ENCODE assay signal across 12 cellular contexts in the genomic region with DNA sequence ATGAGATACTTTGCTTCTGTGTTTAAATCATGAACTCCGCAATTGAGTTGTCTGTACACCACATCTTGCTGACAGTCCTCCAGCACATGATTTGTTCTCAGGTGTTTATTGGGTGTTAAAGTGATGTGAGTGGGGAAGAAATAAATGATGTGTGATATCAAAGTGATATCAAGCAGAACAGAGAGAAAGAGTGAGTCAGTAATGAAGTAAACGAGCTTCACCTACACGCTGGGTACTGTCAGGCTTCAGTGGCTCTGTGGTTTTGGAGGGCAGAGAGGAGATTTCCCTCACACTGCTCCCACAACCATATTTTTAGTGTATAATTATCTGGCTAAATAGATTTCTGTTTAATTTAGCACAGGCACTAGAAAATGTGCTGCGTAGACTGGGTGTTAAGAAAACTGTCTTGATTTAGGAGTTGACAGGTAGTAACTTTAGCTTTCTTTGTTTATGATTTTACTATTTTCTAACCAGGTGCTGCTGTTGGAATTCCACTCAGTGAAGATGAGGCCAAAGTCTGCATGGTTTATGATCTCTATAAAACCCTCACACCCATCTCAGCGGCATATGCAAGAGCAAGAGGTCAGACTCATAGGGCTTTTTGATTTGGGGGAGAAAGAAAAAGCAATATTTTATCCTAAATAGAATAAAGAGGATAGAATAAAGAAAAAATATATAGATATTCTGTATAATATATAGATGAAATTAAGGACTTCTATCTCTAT. TPM values are rescaled to one million over a fixed set of nuclear protein-coding genes. Genes with fewer than 3 reads are reported as not detected.
DNase-seq lines count a peak whose midpoint lies in the region; ATAC-seq and TF ChIP-seq lines count a peak whose summit lies in the region.
"Had no signal": no experiment of that assay in that cellular context is flagged by ENCODE, and none has a peak within 500 bp of the region (broad histone marks: within the 10 kb centered on the region; RNA-seq: fewer than 3 reads in every experiment).

No MANE protein-coding gene starts in this region.

- no peak overlapping the region for H3K4me3 Mint-ChIP-seq in neural progenitor cell
- H3K4me3 Mint-ChIP-seq: brain had no signal

- H3K36me3 ChIP-seq in mucosa of rectum (ENCODE audit: control insufficient read depth in 2 of 2, insufficient read depth in 2 of 2, low read length in 2 of 2) (peaks cover 27 to 29% of the 10 kb centered on the region in 2 donors), neural progenitor cell (peaks cover 11% of the 10 kb centered on the region)

- H3K9ac ChIP-seq in mucosa of rectum (ENCODE audit: low read depth in 1 of 2, low read length in 2 of 2) (peak overlapping the region in 1 of 2 donors; percentile 27), neural progenitor cell (no peak overlapping the region)

- no peaks in the 10 kb centered on the region for H3K4me1 Mint-ChIP-seq in neural progenitor cell

- H3K27me3 Mint-ChIP-seq in neural progenitor cell (ENCODE audit: insufficient read depth, low read depth), result no peaks in the 10 kb centered on the region
- H3K27me3 Mint-ChIP-seq: brain had no signal

- ATAC-seq in GM18858 (IDR thresholded peaks at IDR 0.05; ENCODE audit: unreplicated experiment), result peak; percentile 88
- ATAC-seq in GM21825 (IDR thresholded peaks at IDR 0.05; ENCODE audit: unreplicated experiment), result peak; percentile 94
- no peak for ATAC-seq in HG03159 (IDR thresholded peaks at IDR 0.05; ENCODE audit: unreplicated experiment)

- H3F3A ChIP-seq in neural progenitor cell (ENCODE audit: low read depth), result no peaks in the 10 kb centered on the region

- in situ Hi-C loops in KBM-7 (cut with MboI; ENCODE audit: low pct_unique_long_range_greater_than_20kb, low sequenced_read_pairs), result no loop called here

- peak; percentile 31 for DNase-seq in KBM-7
- DNase-seq in SKM-1 (lab: John Stamatoyannopoulos, UW; ENCODE audit: unreplicated experiment), result no peak
- DNase-seq in neural progenitor cell (ENCODE audit: low spot score), result no peak
- no peak for DNase-seq in midbrain (lab: John Stamatoyannopoulos, UW)
- DNase-seq: mesenchymal stem cell, testis had no signal

- H3K9me3 ChIP-seq in mucosa of rectum (ENCODE audit: control insufficient read depth in 2 of 2, low read length in 2 of 2), result no peaks in the 10 kb centered on the region
- no peaks in the 10 kb centered on the region for H3K9me3 ChIP-seq in neural progenitor cell (ENCODE audit: low read depth)
- H3K9me3 ChIP-seq: Peyer's patch, testis had no signal

- H4K20me1 ChIP-seq in neural progenitor cell (ENCODE audit: low read depth), result no peaks in the 10 kb centered on the region

- no peaks in the 10 kb centered on the region for H3K9me3 Mint-ChIP-seq in neural progenitor cell
- H3K9me3 Mint-ChIP-seq: brain had no signal

- no peak overlapping the region for H3K27ac Mint-ChIP-seq in neural progenitor cell

- peaks cover 23% of the 10 kb centered on the region for H3K36me3 Mint-ChIP-seq in neural progenitor cell

- H3K4me2 ChIP-seq in neural progenitor cell, result no peak overlapping the region

- TF ChIP-seq CTCF in neural progenitor cell (IDR thresholded peaks at IDR 0.05), result no peak

- no peaks in the 10 kb centered on the region for H3K27me3 ChIP-seq in mucosa of rectum (ENCODE audit: control insufficient read depth in 2 of 2, insufficient read depth in 2 of 2, low read length in 2 of 2)
- H3K27me3 ChIP-seq in neural progenitor cell, result no peaks in the 10 kb centered on the region
- H3K27me3 ChIP-seq: Peyer's patch, testis had no signal

- H3K79me2 ChIP-seq in neural progenitor cell (ENCODE audit: low read depth), result peaks cover 31% of the 10 kb centered on the region

- H3K27ac ChIP-seq in mucosa of rectum (ENCODE audit: low read depth in 2 of 2, low read length in 2 of 2), result peak overlapping the region; percentile 58 to 60
- no peak overlapping the region for H3K27ac ChIP-seq in neural progenitor cell
- H3K27ac ChIP-seq: testis had no signal

- no peak overlapping the region for H2AFZ ChIP-seq in neural progenitor cell (replicated peaks)

- H3K4me1 ChIP-seq in mucosa of rectum (ENCODE audit: control insufficient read depth in 2 of 2, insufficient read depth in 2 of 2, low read length in 2 of 2) (peaks cover 6 to 16% of the 10 kb centered on the region in 2 donors), neural progenitor cell (no peaks in the 10 kb centered on the region)
- H3K4me1 ChIP-seq: testis had no signal

- H3K4me3 ChIP-seq in mucosa of rectum (ENCODE audit: low read length in 2 of 2), result peak overlapping the region; percentile 32 to 64
- H3K4me3 ChIP-seq in neural progenitor cell, result no peak overlapping the region
- H3K4me3 ChIP-seq: testis had no signal

RNA-seq across cellular contexts. Expression of a gene that starts 21.2 kb away (rescaled TPM):
- 23.9 and 43.2 TPM in 2 replicates for total RNA-seq in neural progenitor cell (ENCODE audit: low replicate concordance)
